Comparison of ENCODE assay signal across 1 cellular context in genomic region chr12:124445826-124446225, GRCh38.
TF ChIP-seq lines count a peak whose summit lies in the region.

No MANE protein-coding gene starts in this region.

TF ChIP-seq in IMR-90, 13 proteins besides CTCF, POLR2A, EP300 and RAD21 (continued from another document):
- TF ChIP-seq MAFK (IDR thresholded peaks at IDR 0.05; ENCODE audit: low read depth, low read length) (no peak), NFE2L2 (IDR thresholded peaks at IDR 0.05; ENCODE audit: low read depth, low read length) (no peak)
